Comparison of ENCODE assay signal across 14 cellular contexts in the genomic region with DNA sequence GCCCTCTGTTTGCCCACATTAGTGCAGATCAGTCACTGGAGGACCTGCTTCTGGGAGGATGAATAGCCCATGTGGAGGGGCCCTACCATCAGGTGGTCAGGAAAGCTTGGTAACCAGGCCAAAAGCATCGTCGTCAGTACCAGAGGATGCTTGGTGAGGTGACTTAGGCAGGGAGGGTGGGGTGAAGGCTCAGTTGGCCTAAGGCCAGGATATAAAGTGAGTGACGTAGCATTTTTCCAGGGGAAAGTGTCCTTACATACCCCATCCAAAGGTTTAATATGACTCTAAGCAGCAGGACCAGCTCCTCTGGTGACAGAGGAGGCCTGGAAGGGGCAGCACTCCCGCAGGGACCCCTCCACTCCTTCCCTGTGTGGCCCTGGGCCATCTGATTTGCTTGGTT. TPM values are rescaled to one million over a fixed set of nuclear protein-coding genes. Genes with fewer than 3 reads are reported as not detected.
DNase-seq lines count a peak whose midpoint lies in the region; ATAC-seq and TF ChIP-seq lines count a peak whose summit lies in the region.
"Had no signal": no experiment of that assay in that cellular context is flagged by ENCODE, and none has a peak within 500 bp of the region (broad histone marks: within the 10 kb centered on the region; RNA-seq: fewer than 3 reads in every experiment).

No MANE protein-coding gene starts in this region.

- no peaks in the 10 kb centered on the region for H3K9me3 Mint-ChIP-seq in activated naive CD8-positive, alpha-beta T cell (ENCODE audit: low read depth)
- no peaks in the 10 kb centered on the region for H3K9me3 Mint-ChIP-seq in activated naive CD8-positive, alpha-beta T cell treated with anti-CD3 and anti-CD28 coated beads for 36 hours
- peaks cover 6% of the 10 kb centered on the region for H3K9me3 Mint-ChIP-seq in glutamatergic neuron (ENCODE audit: unreplicated experiment)

- no peaks in the 10 kb centered on the region for H3K4me1 Mint-ChIP-seq in activated naive CD8-positive, alpha-beta T cell (ENCODE audit: low read depth)
- no peaks in the 10 kb centered on the region for H3K4me1 Mint-ChIP-seq in activated naive CD8-positive, alpha-beta T cell treated with anti-CD3 and anti-CD28 coated beads for 36 hours
- H3K4me1 Mint-ChIP-seq in glutamatergic neuron (ENCODE audit: low read depth, unreplicated experiment): peaks cover 13% of the 10 kb centered on the region

- TF ChIP-seq CTCF in glutamatergic neuron (IDR thresholded peaks at IDR 0.05; ENCODE audit: partially characterized antibody, unreplicated experiment): no peak

- H3K36me3 Mint-ChIP-seq in activated naive CD8-positive, alpha-beta T cell: no peaks in the 10 kb centered on the region
- no peaks in the 10 kb centered on the region for H3K36me3 Mint-ChIP-seq in activated naive CD8-positive, alpha-beta T cell treated with anti-CD3 and anti-CD28 coated beads for 36 hours
- no peaks in the 10 kb centered on the region for H3K36me3 Mint-ChIP-seq in glutamatergic neuron (ENCODE audit: unreplicated experiment)

- no peak overlapping the region for H3K4me3 Mint-ChIP-seq in activated naive CD8-positive, alpha-beta T cell
- no peak overlapping the region for H3K4me3 Mint-ChIP-seq in activated naive CD8-positive, alpha-beta T cell treated with anti-CD3 and anti-CD28 coated beads for 36 hours
- H3K4me3 Mint-ChIP-seq in glutamatergic neuron (ENCODE audit: unreplicated experiment): no peak overlapping the region

- H3K27me3 Mint-ChIP-seq in activated naive CD8-positive, alpha-beta T cell: no peaks in the 10 kb centered on the region
- no peaks in the 10 kb centered on the region for H3K27me3 Mint-ChIP-seq in activated naive CD8-positive, alpha-beta T cell treated with anti-CD3 and anti-CD28 coated beads for 36 hours
- peaks cover 11% of the 10 kb centered on the region for H3K27me3 Mint-ChIP-seq in glutamatergic neuron (ENCODE audit: unreplicated experiment)

- H3K27ac Mint-ChIP-seq in activated naive CD8-positive, alpha-beta T cell: peak overlapping the region; percentile 11
- H3K27ac Mint-ChIP-seq in activated naive CD8-positive, alpha-beta T cell treated with anti-CD3 and anti-CD28 coated beads for 36 hours: no peak overlapping the region
- peak overlapping the region; percentile 4 for H3K27ac Mint-ChIP-seq in glutamatergic neuron (ENCODE audit: unreplicated experiment)

- ATAC-seq in sciatic nerve: no peak
- ATAC-seq in GM21528 (IDR thresholded peaks at IDR 0.05; ENCODE audit: low FRiP score, unreplicated experiment): no peak
- no peak for ATAC-seq in HG03342 (IDR thresholded peaks at IDR 0.05; ENCODE audit: unreplicated experiment)
- no peak for ATAC-seq in HG02610 (IDR thresholded peaks at IDR 0.05; ENCODE audit: unreplicated experiment)

- intact Hi-C loops in sciatic nerve (cut with DNase I): no loop called here

- DNase-seq in activated naive CD8-positive, alpha-beta T cell treated with anti-CD3 and anti-CD28 coated beads for 36 hours: no peak
- DNase-seq in glutamatergic neuron (no peak), sciatic nerve (ENCODE audit: low spot score) (peak; percentile 45)
- DNase-seq: C1 segment of cervical spinal cord, EL, HCEC 1CT, NCI-H1048, NCI-H1436 treated with DMSO at 0.1 percent for 48 hours, NCI-H2081, NCI-H748 treated with DMSO at 0.1 percent for 48 hours had no signal

RNA-seq across cellular contexts. Expression of a gene that starts 27.7 kb away (rescaled TPM):
- total RNA-seq in activated naive CD8-positive, alpha-beta T cell treated with anti-CD3 and anti-CD28 coated beads for 36 hours: 10 to 100 TPM; 90.7 to 92.2 TPM
- total RNA-seq in glutamatergic neuron (ENCODE audit: unreplicated experiment) (175 TPM), sciatic nerve (35.0 TPM)
